Comparison of ENCODE assay signal across 8 cellular contexts in the genomic region with DNA sequence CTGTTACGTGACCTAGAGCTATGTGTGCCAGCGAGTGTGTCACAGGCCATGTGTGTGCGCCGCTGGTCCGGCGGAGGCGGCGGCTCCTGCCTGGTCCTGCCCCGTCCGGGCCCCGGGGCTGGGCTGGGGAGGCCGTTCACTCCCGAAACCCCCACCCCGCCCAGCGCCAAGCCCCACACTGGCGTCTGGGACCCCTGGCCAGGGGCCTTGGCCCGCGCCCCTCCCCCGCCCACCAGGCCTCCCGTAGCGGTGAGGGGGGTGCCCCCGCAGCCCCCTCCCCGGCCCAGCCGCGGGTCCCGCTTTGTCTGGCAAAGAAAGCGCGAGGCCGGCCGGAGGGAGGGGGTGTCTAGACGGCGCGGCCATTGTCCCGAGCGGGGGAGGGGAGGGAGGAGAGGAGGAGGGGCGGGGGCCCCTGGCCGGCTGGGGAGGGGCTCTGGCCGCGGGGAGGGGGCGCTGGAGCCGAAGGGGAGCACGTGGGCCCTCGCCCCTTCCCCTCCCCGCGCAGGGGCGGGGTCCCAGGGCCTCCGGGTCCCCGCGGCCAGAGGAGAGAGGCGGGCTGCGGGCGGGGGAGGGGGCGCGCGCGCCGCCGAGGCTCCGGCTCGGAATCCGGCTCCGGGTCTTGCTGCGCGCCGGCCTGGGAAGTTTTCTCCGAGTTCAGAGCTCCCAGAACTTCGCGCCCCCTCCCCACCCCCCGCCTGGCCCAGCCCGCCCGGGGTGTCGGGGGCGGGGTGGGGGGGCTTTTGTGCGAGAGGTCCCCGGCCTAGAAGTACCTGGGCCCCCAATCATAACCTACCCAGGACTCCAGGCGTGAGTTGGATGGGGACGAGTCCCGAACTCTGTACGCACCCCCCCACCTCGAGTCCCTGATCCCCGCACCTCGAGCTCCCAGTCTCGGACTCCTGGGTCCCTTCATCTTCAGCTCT. TPM values are rescaled to one million over a fixed set of nuclear protein-coding genes. Genes with fewer than 3 reads are reported as not detected.
DNase-seq lines count a peak whose midpoint lies in the region; ATAC-seq and TF ChIP-seq lines count a peak whose summit lies in the region.

No MANE protein-coding gene starts in this region.

- POLR2A ChIA-PET in SK-N-SH (lab: Yijun Ruan, JAX) = interaction anchor here (2.0 kb wide), 1 partner anchor 219 kb away, joined by 5 read pairs; a partner anchor contains a TSS

- H3K9ac ChIP-seq in SK-N-SH = peak overlapping the region; percentile 67

- peaks cover 10 to 15% of the 10 kb centered on the region in 2 donors for H3K36me3 Mint-ChIP-seq in activated naive CD4-positive, alpha-beta T cell treated with anti-CD3 and anti-CD28 coated beads, Interleukin-2, amount 50 U/mL, for 72 hours

- H3K27ac Mint-ChIP-seq in activated naive CD4-positive, alpha-beta T cell treated with anti-CD3 and anti-CD28 coated beads, Interleukin-2, amount 50 U/mL, for 72 hours = no peak overlapping the region

- no peaks in the 10 kb centered on the region for H3K79me2 ChIP-seq in SK-N-SH (ENCODE audit: insufficient read depth)

- 20% methylated on average over 14 of the region's 83 CpGs for WGBS in SK-N-SH (ENCODE audit: low lambda C conversion rate)
- WGBS in sigmoid colon, 2 donors = 3 to 12% methylated on average over 80 to 81 of the region's 83 CpGs

- H3K4me1 ChIP-seq in SK-N-SH (ENCODE audit: control insufficient read depth in 1 of 2, insufficient read depth in 2 of 2, low read depth in 1 of 2, low read length in 1 of 2) = peaks cover 0 to 21% of the 10 kb centered on the region in 2 experiments; a peak in 1 of 4 replicates
- no peaks in the 10 kb centered on the region for H3K4me1 ChIP-seq in cardiac muscle cell (ENCODE audit: low read depth)
- H3K4me1 ChIP-seq in sigmoid colon = peaks cover 0 to 30% (median 24%) of the 10 kb centered on the region in 4 donors

- peaks cover 11% of the 10 kb centered on the region for H3F3A ChIP-seq in SK-N-SH (replicated peaks; ENCODE audit: insufficient read depth)

- peak overlapping the region in 1 of 2 experiments; percentile 8; a peak in 1 of 4 replicates for H3K27ac ChIP-seq in SK-N-SH (ENCODE audit: low read depth in 2 of 2, low read length in 1 of 2)
- H3K27ac ChIP-seq in cardiac muscle cell = peak overlapping the region; percentile 19
- peak overlapping the region; percentile 42 to 66 (median 48) for H3K27ac ChIP-seq in sigmoid colon

- no peaks in the 10 kb centered on the region for H4K20me1 ChIP-seq in SK-N-SH (ENCODE audit: insufficient read depth)

- H3K4me3 ChIP-seq in SK-N-SH (ENCODE audit: low read depth in 2 of 2, low read length in 1 of 2) (peak overlapping the region; percentile 62 to 75), cardiac muscle cell (peak overlapping the region; percentile 88), sigmoid colon (peak overlapping the region; percentile 23 to 46 (median 40))

- TF ChIP-seq CTCF in SK-N-SH (IDR thresholded peaks at IDR 0.05) = no peak
- no peak for TF ChIP-seq CTCF in cardiac muscle cell (IDR thresholded peaks at IDR 0.05; ENCODE audit: low read depth, low read length)
- TF ChIP-seq CTCF in sigmoid colon (IDR thresholded peaks at IDR 0.05) = no peak

- intact Hi-C loops in sigmoid colon (cut with DNase I) = no loop called here

- H3K9me2 ChIP-seq in SK-N-SH = no peaks in the 10 kb centered on the region

- H3K36me3 ChIP-seq in SK-N-SH (replicated peaks in 1 of 2; ENCODE audit: control insufficient read depth in 1 of 2, insufficient read depth in 2 of 2, low read length in 1 of 2) = no peaks in the 10 kb centered on the region
- no peaks in the 10 kb centered on the region for H3K36me3 ChIP-seq in cardiac muscle cell
- no peaks in the 10 kb centered on the region for H3K36me3 ChIP-seq in sigmoid colon

- no peak for TF ChIP-seq POLR2A in sigmoid colon (IDR thresholded peaks at IDR 0.05)

- no peak for ATAC-seq in activated naive CD4-positive, alpha-beta T cell treated with anti-CD3 and anti-CD28 coated beads, Interleukin-2, amount 50 U/mL, for 72 hours

- H3K4me2 ChIP-seq in SK-N-SH = peak overlapping the region; percentile 94

- no peaks in the 10 kb centered on the region for H3K27me3 ChIP-seq in SK-N-SH (ENCODE audit: insufficient read depth)
- H3K27me3 ChIP-seq in cardiac muscle cell = no peaks in the 10 kb centered on the region
- H3K27me3 ChIP-seq in sigmoid colon = peaks cover 27 to 68% (median 50%) of the 10 kb centered on the region in 3 donors

- TF ChIP-seq EP300 in SK-N-SH (IDR thresholded peaks at IDR 0.05; ENCODE audit: borderline replicate concordance in 1 of 2, low read depth in 1 of 2, low read length in 1 of 2) (no peak; a peak in 1 of 4 replicates), sigmoid colon (IDR thresholded peaks at IDR 0.05) (no peak)

- DNase-seq in ELF-1 (ENCODE audit: low read depth, low spot score) (peak; percentile 84), SK-N-SH (peak; percentile 91), cardiac muscle cell (ENCODE audit: low read depth in 1 of 2, low spot score in 1 of 2) (peak; percentile 41 to 82), sigmoid colon (no peak), NCI-H1694 (lab: John Stamatoyannopoulos, UW) (no peak), GM19240 (ENCODE audit: insufficient read length, low spot score) (no peak), NCI-H774 (lab: John Stamatoyannopoulos, UW) (no peak)
- DNase-seq in activated naive CD4-positive, alpha-beta T cell treated with anti-CD3 and anti-CD28 coated beads, Interleukin-2, amount 50 U/mL, for 72 hours (ENCODE audit: low spot score in 2 of 2) = no peak

- peak overlapping the region; percentile 79; the same call in 1 of the 2 replicates for H2AFZ ChIP-seq in SK-N-SH (ENCODE audit: low read depth)

- H3K9me3 ChIP-seq in SK-N-SH = no peaks in the 10 kb centered on the region
- no peaks in the 10 kb centered on the region for H3K9me3 ChIP-seq in cardiac muscle cell (ENCODE audit: low read depth)
- no peaks in the 10 kb centered on the region for H3K9me3 ChIP-seq in sigmoid colon

- H3K9me3 Mint-ChIP-seq in activated naive CD4-positive, alpha-beta T cell treated with anti-CD3 and anti-CD28 coated beads, Interleukin-2, amount 50 U/mL, for 72 hours = no peaks in the 10 kb centered on the region

- TF ChIP-seq RAD21 in SK-N-SH (IDR thresholded peaks at IDR 0.05; ENCODE audit: low read length) = no peak

- CTCF ChIA-PET in SK-N-SH (lab: Yijun Ruan, JAX) = interaction anchor here (0.7 to 1.8 kb wide), 3 partner anchors 14 to 24 kb away, joined by 3 to 10 read pairs (median 3); no protein-coding TSS in a partner anchor

TF ChIP-seq in SK-N-SH, 30 proteins besides CTCF, POLR2A, EP300 and RAD21 (continues in another document):
- TF ChIP-seq, protein P1, sequence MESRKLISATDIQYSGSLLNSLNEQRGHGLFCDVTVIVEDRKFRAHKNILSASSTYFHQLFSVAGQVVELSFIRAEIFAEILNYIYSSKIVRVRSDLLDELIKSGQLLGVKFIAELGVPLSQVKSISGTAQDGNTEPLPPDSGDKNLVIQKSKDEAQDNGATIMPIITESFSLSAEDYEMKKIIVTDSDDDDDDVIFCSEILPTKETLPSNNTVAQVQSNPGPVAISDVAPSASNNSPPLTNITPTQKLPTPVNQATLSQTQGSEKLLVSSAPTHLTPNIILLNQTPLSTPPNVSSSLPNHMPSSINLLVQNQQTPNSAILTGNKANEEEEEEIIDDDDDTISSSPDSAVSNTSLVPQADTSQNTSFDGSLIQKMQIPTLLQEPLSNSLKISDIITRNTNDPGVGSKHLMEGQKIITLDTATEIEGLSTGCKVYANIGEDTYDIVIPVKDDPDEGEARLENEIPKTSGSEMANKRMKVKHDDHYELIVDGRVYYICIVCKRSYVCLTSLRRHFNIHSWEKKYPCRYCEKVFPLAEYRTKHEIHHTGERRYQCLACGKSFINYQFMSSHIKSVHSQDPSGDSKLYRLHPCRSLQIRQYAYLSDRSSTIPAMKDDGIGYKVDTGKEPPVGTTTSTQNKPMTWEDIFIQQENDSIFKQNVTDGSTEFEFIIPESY (IDR thresholded peaks at IDR 0.05; ENCODE audit: borderline replicate concordance, low read depth) = no peak
- TF ChIP-seq, protein P2, sequence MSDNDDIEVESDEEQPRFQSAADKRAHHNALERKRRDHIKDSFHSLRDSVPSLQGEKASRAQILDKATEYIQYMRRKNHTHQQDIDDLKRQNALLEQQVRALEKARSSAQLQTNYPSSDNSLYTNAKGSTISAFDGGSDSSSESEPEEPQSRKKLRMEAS (IDR thresholded peaks at IDR 0.05; ENCODE audit: low read depth) = no peak
- TF ChIP-seq SMC3 (IDR thresholded peaks at IDR 0.05; ENCODE audit: low read depth, low read length) (no peak), TCF12 (IDR thresholded peaks at IDR 0.05) (no peak), ELF1 (IDR thresholded peaks at IDR 0.05) (no peak), SIN3A (IDR thresholded peaks at IDR 0.05; ENCODE audit: borderline replicate concordance, low read depth, low read length) (no peak), RFX5 (IDR thresholded peaks at IDR 0.05; ENCODE audit: low read length) (no peak)

RNA-seq across cellular contexts. Expression of a gene that starts 0.9 kb away (rescaled TPM):
- polyA plus RNA-seq in SK-N-SH (2012; rRNA removed) (4.5 and 7.0 TPM in 2 replicates), cardiac muscle cell (19.9 and 28.5 TPM in 2 replicates), sigmoid colon (1 to 10 TPM in 1 of 3 donors, under 1 TPM in 2; under 0.01 to 9.1 (median 0.46) TPM)
- polyA plus RNA-seq in SK-N-SH (2012; cell fraction: cytosol; rRNA removed) = 2.8 and 5.1 TPM in 2 replicates
- 9.9 and 11.8 TPM in 2 replicates for polyA plus RNA-seq in SK-N-SH (2012; cell fraction: nucleus; rRNA removed)
- total RNA-seq in cardiac muscle cell (27.2 and 40.4 TPM in 2 replicates), sigmoid colon (10 to 100 TPM in 1 of 4 donors, 1 to 10 TPM in 3; 2.8 to 15.0 (median 5.1) TPM)
- under 1 TPM in 1 of 2 donors, not detected in 1; 0.07 TPM for total RNA-seq in activated naive CD4-positive, alpha-beta T cell treated with anti-CD3 and anti-CD28 coated beads, Interleukin-2, amount 50 U/mL, for 72 hours

RNA-seq across cellular contexts. Expression of a gene that starts 32.3 kb away (rescaled TPM):
- 0.15 and 0.28 TPM in 2 replicates for polyA plus RNA-seq in SK-N-SH (2012; rRNA removed)
- 0.03 and 0.04 TPM in 2 replicates for polyA plus RNA-seq in SK-N-SH (2012; cell fraction: cytosol; rRNA removed)
- polyA plus RNA-seq in SK-N-SH (2012; cell fraction: nucleus; rRNA removed) = 0.65 and 1.2 TPM in 2 replicates
- 0.70 and 1.9 TPM in 2 replicates for total RNA-seq in cardiac muscle cell
- 4.0 and 4.6 TPM in 2 replicates for polyA plus RNA-seq in cardiac muscle cell
- total RNA-seq in sigmoid colon = not detected
- under 1 TPM in 2 of 3 donors, not detected in 1; 0.46 to 0.73 TPM for polyA plus RNA-seq in sigmoid colon
- total RNA-seq in activated naive CD4-positive, alpha-beta T cell treated with anti-CD3 and anti-CD28 coated beads, Interleukin-2, amount 50 U/mL, for 72 hours = under 1 TPM in 1 of 2 donors, not detected in 1; 0.27 TPM

Comparison
In these comparisons a context has a peak if more than half of its experiments do, and no peak if none do; other contexts are left out.
1. DNase-seq: peak in ELF-1 (single experiment), SK-N-SH (single experiment) and cardiac muscle cell (2 of 2); none in sigmoid colon (single experiment), NCI-H1694 (single experiment), GM19240 (single experiment), activated naive CD4-positive, alpha-beta T cell treated with anti-CD3 and anti-CD28 coated beads, Interleukin-2, amount 50 U/mL, for 72 hours (0 of 2) and NCI-H774 (single experiment).
2. Peak in every context shown above with its lines, with median percentiles within 50 percentile points of each other: H3K4me3 ChIP-seq.